In the genomic region with DNA sequence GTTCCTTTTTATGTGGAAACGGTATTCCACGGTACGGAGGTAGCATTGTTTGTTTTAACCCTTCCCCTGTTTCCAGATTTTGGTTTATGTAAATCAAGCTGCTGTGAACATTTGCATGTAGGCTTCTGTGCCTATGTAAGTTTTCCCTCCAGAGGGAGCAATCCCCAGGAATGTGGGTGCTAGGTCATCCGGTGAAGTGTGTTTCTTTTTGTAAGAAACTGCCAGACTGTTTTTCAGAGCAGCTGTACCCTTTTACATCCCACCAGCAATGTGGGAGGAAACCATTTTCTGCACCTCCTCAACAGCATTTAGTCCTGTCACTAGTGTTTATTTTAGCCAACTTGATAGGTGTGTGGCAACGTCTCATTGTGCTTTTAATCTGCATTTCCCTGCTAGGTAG, we compare ENCODE assay signal across 18 cellular contexts.
A peak's percentile ranks its signal among the peaks of the same experiment; 100 is the strongest.
DNase-seq lines count a peak whose midpoint lies in the region; FAIRE-seq and TF ChIP-seq lines count a peak whose summit lies in the region.
"Had no signal": no experiment of that assay in that cellular context is flagged by ENCODE, and none has a peak within 500 bp of the region (broad histone marks: within the 10 kb centered on the region; RNA-seq: fewer than 3 reads in every experiment).

No MANE protein-coding gene starts in this region.

- no peak for TF ChIP-seq EP300 in tibial nerve (IDR thresholded peaks at IDR 0.05)

- H3K27ac ChIP-seq in tibial nerve: no peak overlapping the region

- no peaks in the 10 kb centered on the region for H3K27me3 ChIP-seq in tibial nerve

- TF ChIP-seq POLR2A in tibial nerve (IDR thresholded peaks at IDR 0.05): no peak

- H3K9me3 ChIP-seq in tibial nerve: peaks cover 0 to 5% (median 0%) of the 10 kb centered on the region in 4 donors

- 34 to 43% methylated on average over 5 of the region's 5 CpGs for WGBS in tibial nerve, 2 donors

- no peak overlapping the region for H3K4me3 ChIP-seq in epithelial cell of esophagus (ENCODE audit: low read length)
- no peak overlapping the region for H3K4me3 ChIP-seq in tibial nerve

- H3K36me3 ChIP-seq in tibial nerve: no peaks in the 10 kb centered on the region

- FAIRE-seq in urothelium cell line (lab: Jason Lieb, UNC): peak; percentile 89
- FAIRE-seq: G401.6, GM12892, RCC 7860 had no signal

- TF ChIP-seq CTCF in epithelial cell of esophagus (IDR thresholded peaks at IDR 0.05; ENCODE audit: insufficient read depth, low read depth, low read length, missing control alignments) (peak; percentile 10), tibial nerve (IDR thresholded peaks at IDR 0.05) (no peak)

- DNase-seq in NCI-H1092 treated with DMSO at 0.1 percent for 48 hours (lab: John Stamatoyannopoulos, UW): peak; percentile 7
- no peak for DNase-seq in NCI-H1092 (lab: John Stamatoyannopoulos, UW)
- DNase-seq in SK-N-DZ (ENCODE audit: low spot score): peak; percentile 38
- DNase-seq in epithelial cell of esophagus (ENCODE audit: low read depth): no peak
- no peak for DNase-seq in urothelium cell line (ENCODE audit: low spot score)
- no peak for DNase-seq in tibial nerve (ENCODE audit: low spot score in 2 of 2)
- no peak for DNase-seq in MV-4-11 (lab: John Stamatoyannopoulos, UW)
- no peak for DNase-seq in OCI-M2 (lab: John Stamatoyannopoulos, UW; ENCODE audit: unreplicated experiment)
- DNase-seq: C1 segment of cervical spinal cord, DMS79 treated with DMSO at 0.1 percent for 48 hours, Kasumi-1, NCI-H1436, NCI-H2029 treated with DMSO at 0.1 percent for 48 hours, SIG-M5 had no signal

- no peaks in the 10 kb centered on the region for H3K4me1 ChIP-seq in tibial nerve
- H3K4me1 ChIP-seq: Caco-2 had no signal

Comparison
In these comparisons a context has a peak if more than half of its experiments do, and no peak if none do; other contexts are left out.
1. DNase-seq: peak in NCI-H1092 treated with DMSO at 0.1 percent for 48 hours (single experiment) and SK-N-DZ (single experiment); none in NCI-H1092 (single experiment), epithelial cell of esophagus (single experiment), urothelium cell line (single experiment), tibial nerve (0 of 2), MV-4-11 (single experiment) and OCI-M2 (single experiment).